Comparison of ENCODE assay signal across 34 cellular contexts in genomic region chr22:25213221-25213620, GRCh38. TPM values are rescaled to one million over a fixed set of nuclear protein-coding genes. Genes with fewer than 3 reads are reported as not detected.
"Had no signal": no experiment of that assay in that cellular context is flagged by ENCODE, and none has a peak within 500 bp of the region (broad histone marks: within the 10 kb centered on the region; RNA-seq: fewer than 3 reads in every experiment).

No MANE protein-coding gene starts in this region.

- H3K36me3 ChIP-seq: adrenal gland, brain microvascular endothelial cell, breast epithelium had no signal

- ATAC-seq: activated CD8-positive, alpha-beta memory T cell treated with anti-CD3 and anti-CD28 coated beads, Interleukin-2, amount 10 ng/mL, durations not matched to agents 7 days and 5 days; activated CD8-positive, alpha-beta T cell treated with anti-CD3 and anti-CD28 coated beads, Interleukin-2, amount 10 ng/mL, durations not matched to agents 7 days and 5 days; body of pancreas had no signal

- H3K4me1 ChIP-seq: adrenal gland, body of pancreas, breast epithelium had no signal

- H3K9me3 ChIP-seq: adrenal gland, body of pancreas had no signal

- H3K4me3 ChIP-seq: adrenal gland, body of pancreas, breast epithelium had no signal

- FAIRE-seq: astrocyte, TTC549 had no signal

- H3K27ac ChIP-seq: adrenal gland, body of pancreas, brain microvascular endothelial cell, breast epithelium, VCaP had no signal

- DNase-seq: activated B cell treated with CpG ODN at 0.5 μM for 24 hours; activated CD4-positive, alpha-beta memory T cell treated with anti-CD3 and anti-CD28 coated beads, Interleukin-2, amount 10 ng/mL, durations not matched to agents 7 days and 5 days; activated CD4-positive, alpha-beta T cell treated with anti-CD3 and anti-CD28 coated beads for 4 hours; activated CD4-positive, alpha-beta T cell treated with anti-CD3 and anti-CD28 coated beads, Interleukin-2, amount 10 ng/mL, durations not matched to agents 24 days and 14 days; activated CD4-positive, alpha-beta T cell treated with anti-CD3 and anti-CD28 coated beads, Interleukin-2, amount 50 U/mL, for 1 hour; activated CD4-positive, alpha-beta T cell treated with anti-CD3 and anti-CD28 coated beads, Interleukin-2, amount 50 U/mL, for 4 hours; activated CD4-positive, CD25-positive, alpha-beta regulatory T cell treated with anti-CD3 and anti-CD28 coated beads, Interleukin-2, amount 50 U/mL, for 72 hours; activated CD8-positive, alpha-beta memory T cell treated with anti-CD3 and anti-CD28 coated beads for 24 hours; activated CD8-positive, alpha-beta memory T cell treated with anti-CD3 and anti-CD28 coated beads, Interleukin-2, amount 10 ng/mL, durations not matched to agents 7 days and 5 days; activated CD8-positive, alpha-beta memory T cell treated with anti-CD3 and anti-CD28 coated beads, Interleukin-2, amount 50 U/mL, for 48 hours; activated CD8-positive, alpha-beta T cell treated with anti-CD3 and anti-CD28 coated beads, Interleukin-2, amount 10 ng/mL, durations not matched to agents 7 days and 5 days; activated effector memory CD4-positive, alpha-beta T cell treated with Interleukin-2 at 50 U/mL for 16 hours; activated gamma-delta T cell; activated naive CD4-positive, alpha-beta T cell treated with anti-CD3 and anti-CD28 coated beads, Interleukin-2, amount 10 ng/mL, durations not matched to agents 7 days and 5 days; activated naive CD4-positive, alpha-beta T cell treated with Interleukin-2 at 50 U/mL for 16 hours; activated naive CD8-positive, alpha-beta T cell treated with anti-CD3 and anti-CD28 coated beads, Interleukin-2, amount 10 ng/mL, durations not matched to agents 7 days and 5 days; activated T-cell treated with anti-CD3 and anti-CD28 coated beads, Interleukin-2, amount 50 U/mL, for 24 hours; activated T-cell treated with anti-CD3 and anti-CD28 coated beads, Interleukin-2, amount 50 U/mL, for 48 hours; adrenal gland; amniotic stem cell; aorta; body of pancreas; brain microvascular endothelial cell; central memory CD4-positive, alpha-beta T cell; T-helper 1 cell; T-helper 2 cell; T-helper 9 cell had no signal

- H3K27me3 ChIP-seq: adrenal gland, body of pancreas, brain microvascular endothelial cell, breast epithelium had no signal

RNA-seq across cellular contexts. Expression of gene CRYBB2, which starts 6.2 kb away (rescaled TPM):
- total RNA-seq: activated B cell treated with CpG ODN at 0.5 μM for 24 hours; activated CD4-positive, alpha-beta memory T cell treated with anti-CD3 and anti-CD28 coated beads, Interleukin-2, amount 10 ng/mL, durations not matched to agents 7 days and 5 days; activated CD4-positive, alpha-beta T cell treated with anti-CD3 and anti-CD28 coated beads, Interleukin-2, amount 10 ng/mL, durations not matched to agents 24 days and 14 days; activated CD8-positive, alpha-beta memory T cell treated with anti-CD3 and anti-CD28 coated beads, Interleukin-2, amount 10 ng/mL, durations not matched to agents 7 days and 5 days; activated CD8-positive, alpha-beta T cell treated with anti-CD3 and anti-CD28 coated beads, Interleukin-2, amount 10 ng/mL, durations not matched to agents 7 days and 5 days; activated naive CD8-positive, alpha-beta T cell treated with anti-CD3 and anti-CD28 coated beads, Interleukin-2, amount 10 ng/mL, durations not matched to agents 7 days and 5 days; activated T-helper 2 cell treated with anti-CD3 and anti-CD28 coated beads, Interferon-gamma antibody, Interleukin-2, Interleukin-4, amounts not matched to agents 10 μg/mL and 5 μg/mL and 100 μg/mL, durations not matched to agents 14 hours and 24 hours and 36 hours; adrenal gland; astrocyte; body of pancreas; cardiac septum; cerebellum had no signal

RNA-seq across cellular contexts. Expression of gene CRYBB3, which starts 13.6 kb away (rescaled TPM):
- total RNA-seq: activated B cell treated with CpG ODN at 0.5 μM for 24 hours; activated CD8-positive, alpha-beta T cell treated with anti-CD3 and anti-CD28 coated beads, Interleukin-2, amount 10 ng/mL, durations not matched to agents 7 days and 5 days; body of pancreas; cardiac septum; cerebellum had no signal
